In the genomic region with DNA sequence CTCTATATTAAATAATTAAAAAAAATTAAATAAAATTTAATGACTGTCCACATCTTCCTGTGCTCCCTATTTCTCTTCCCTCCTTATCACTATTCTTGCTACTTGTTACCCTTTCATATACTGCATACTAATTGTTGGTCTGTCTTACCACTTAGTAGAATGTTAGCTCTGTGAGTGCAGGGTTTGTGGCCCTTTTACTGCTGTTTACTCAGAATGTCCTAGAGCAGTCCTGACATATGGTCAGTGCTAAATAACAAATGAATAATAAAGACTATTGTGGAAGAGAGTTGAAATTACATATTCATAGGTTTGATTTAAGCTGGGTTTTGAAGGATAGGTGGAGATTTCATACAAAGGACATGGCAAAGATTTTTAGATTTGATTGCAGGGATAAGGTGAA, we compare ENCODE assay signal across 18 cellular contexts. TPM values are rescaled to one million over a fixed set of nuclear protein-coding genes. Genes with fewer than 3 reads are reported as not detected.
DNase-seq lines count a peak whose midpoint lies in the region; ATAC-seq and TF ChIP-seq lines count a peak whose summit lies in the region.
"Had no signal": no experiment of that assay in that cellular context is flagged by ENCODE, and none has a peak within 500 bp of the region (broad histone marks: within the 10 kb centered on the region; RNA-seq: fewer than 3 reads in every experiment).

No MANE protein-coding gene starts in this region.

- H3K36me3 ChIP-seq in left ventricle myocardium inferior (no peaks in the 10 kb centered on the region), PC-9 (ENCODE audit: low read depth) (peaks cover 15% of the 10 kb centered on the region; the same call in 1 of the 2 replicates), mucosa of descending colon (ENCODE audit: low read depth) (no peaks in the 10 kb centered on the region)
- H3K36me3 ChIP-seq: MG63 had no signal

- H3K36me3 Mint-ChIP-seq in osteocyte (ENCODE audit: unreplicated experiment) = peaks cover 5% of the 10 kb centered on the region

- ATAC-seq in left cardiac atrium (no peak), mucosa of descending colon (peak; percentile 55), GM18505 (IDR thresholded peaks at IDR 0.05; ENCODE audit: unreplicated experiment) (no peak)

- TF ChIP-seq CTCF in left ventricle myocardium inferior (IDR thresholded peaks at IDR 0.05; ENCODE audit: borderline replicate concordance) (no peak), PC-9 (conservative IDR thresholded peaks at IDR 0.05) (no peak), mucosa of descending colon (IDR thresholded peaks at IDR 0.05) (no peak), osteocyte (IDR thresholded peaks at IDR 0.05) (no peak)

- CTCF ChIA-PET in PC-9 (lab: Charles Lee) = no interaction called here

- no peaks in the 10 kb centered on the region for H3K27me3 ChIP-seq in left ventricle myocardium inferior (ENCODE audit: low read depth)
- no peaks in the 10 kb centered on the region for H3K27me3 ChIP-seq in PC-9 (ENCODE audit: insufficient read depth, low read depth)
- H3K27me3 ChIP-seq: MG63 had no signal

- intact Hi-C loops in left ventricle myocardium inferior (cut with micrococcal nuclease) (no loop called here), left cardiac atrium (cut with DNase I) (no loop called here), PC-9 (cut with micrococcal nuclease; ENCODE audit: unreplicated experiment) (no loop called here), mucosa of descending colon (cut with DNase I, micrococcal nuclease) (no loop called here)

- no peak overlapping the region for H3K4me3 Mint-ChIP-seq in osteocyte (ENCODE audit: unreplicated experiment)
- H3K4me3 Mint-ChIP-seq: CD4-positive, alpha-beta T cell; IgD-negative memory B cell had no signal

- peaks cover 98% of the 10 kb centered on the region for H3K79me2 ChIP-seq in PC-9 (ENCODE audit: low read depth)

- H3K27ac ChIP-seq in left ventricle myocardium inferior (replicated peaks) (peak overlapping the region; percentile 29), PC-9 (peak overlapping the region; percentile 34; the same call in 1 of the 2 replicates)

- H4K20me1 ChIP-seq in PC-9 (ENCODE audit: insufficient read depth) = peaks cover 10% of the 10 kb centered on the region

- no peak for TF ChIP-seq POLR2A in GM18505 (IDR thresholded peaks at IDR 0.05; ENCODE audit: borderline replicate concordance, extremely low read depth, insufficient read depth, insufficient read length)

- POLR2A ChIA-PET in PC-9 (lab: Charles Lee; ENCODE audit: unreplicated experiment) = no interaction called here

- H3F3A ChIP-seq in PC-9 (ENCODE audit: insufficient read depth, low read depth) = peaks cover 36% of the 10 kb centered on the region

- H3K27me3 Mint-ChIP-seq in osteocyte (ENCODE audit: unreplicated experiment) = no peaks in the 10 kb centered on the region
- H3K27me3 Mint-ChIP-seq: CD4-positive, alpha-beta T cell; IgD-negative memory B cell had no signal

- H3K9me3 ChIP-seq in left ventricle myocardium inferior (replicated peaks) (peaks cover under 1% of the 10 kb centered on the region), PC-9 (ENCODE audit: insufficient read depth, low read depth) (no peaks in the 10 kb centered on the region), mucosa of descending colon (no peaks in the 10 kb centered on the region)
- H3K9me3 ChIP-seq: Caco-2, MG63 had no signal

- H3K9me2 ChIP-seq in PC-9 (ENCODE audit: insufficient read depth) = no peaks in the 10 kb centered on the region

- H3K4me1 ChIP-seq in left ventricle myocardium inferior (peaks cover 97% of the 10 kb centered on the region), PC-9 (replicated peaks; ENCODE audit: insufficient read depth) (peaks cover 65% of the 10 kb centered on the region), mucosa of descending colon (ENCODE audit: low read depth) (peaks cover 14% of the 10 kb centered on the region)

- H2AFZ ChIP-seq in PC-9 = no peak overlapping the region

- peak overlapping the region; percentile 67; the same call in 1 of the 2 replicates for H3K4me2 ChIP-seq in PC-9

- DNase-seq in left ventricle myocardium inferior (no peak), left cardiac atrium (no peak), PC-9 (no peak), mucosa of descending colon (no peak), osteocyte (ENCODE audit: extremely low spot score, unreplicated experiment) (no peak), NCI-H2196 (lab: John Stamatoyannopoulos, UW; ENCODE audit: unreplicated experiment) (no peak)
- DNase-seq: Caco-2; CD4-positive, alpha-beta T cell; GF-D8; Kasumi-1; MG63; NCI-H1092; NCI-H1436 treated with DMSO at 0.1 percent for 48 hours; NCI-H2029 treated with DMSO at 0.1 percent for 48 hours; NCI-H446 treated with DMSO at 0.1 percent for 48 hours; SHP77 treated with DMSO at 0.1 percent for 48 hours had no signal

- H3K9me3 Mint-ChIP-seq in osteocyte (ENCODE audit: unreplicated experiment) = no peaks in the 10 kb centered on the region
- H3K9me3 Mint-ChIP-seq: CD4-positive, alpha-beta T cell; IgD-negative memory B cell had no signal

- H3K27ac Mint-ChIP-seq in osteocyte (ENCODE audit: unreplicated experiment) = no peak overlapping the region
- H3K27ac Mint-ChIP-seq: CD4-positive, alpha-beta T cell had no signal

- no peak overlapping the region for H3K4me3 ChIP-seq in left ventricle myocardium inferior
- no peak overlapping the region for H3K4me3 ChIP-seq in PC-9
- no peak overlapping the region for H3K4me3 ChIP-seq in mucosa of descending colon
- H3K4me3 ChIP-seq: MG63 had no signal

- H3K4me1 Mint-ChIP-seq in osteocyte (ENCODE audit: unreplicated experiment) = peaks cover 35% of the 10 kb centered on the region

- BruUV-seq in PC-9 (replicated peaks; lab: Mats Ljungman, UMichigan) = no TSS peak

RNA-seq across cellular contexts. Expression of a gene that starts 24.5 kb away (rescaled TPM):
- 294 TPM for total RNA-seq in left ventricle myocardium inferior
- 100 to 1,000 TPM; 173 to 176 TPM for total RNA-seq in left cardiac atrium
- total RNA-seq in PC-9 (2021) = 188 and 250 TPM in 2 replicates
- total RNA-seq in mucosa of descending colon = 100 to 1,000 TPM; 181 to 299 (median 251) TPM
- 138 and 146 TPM in 2 replicates for total RNA-seq in osteocyte
